In the genomic region with DNA sequence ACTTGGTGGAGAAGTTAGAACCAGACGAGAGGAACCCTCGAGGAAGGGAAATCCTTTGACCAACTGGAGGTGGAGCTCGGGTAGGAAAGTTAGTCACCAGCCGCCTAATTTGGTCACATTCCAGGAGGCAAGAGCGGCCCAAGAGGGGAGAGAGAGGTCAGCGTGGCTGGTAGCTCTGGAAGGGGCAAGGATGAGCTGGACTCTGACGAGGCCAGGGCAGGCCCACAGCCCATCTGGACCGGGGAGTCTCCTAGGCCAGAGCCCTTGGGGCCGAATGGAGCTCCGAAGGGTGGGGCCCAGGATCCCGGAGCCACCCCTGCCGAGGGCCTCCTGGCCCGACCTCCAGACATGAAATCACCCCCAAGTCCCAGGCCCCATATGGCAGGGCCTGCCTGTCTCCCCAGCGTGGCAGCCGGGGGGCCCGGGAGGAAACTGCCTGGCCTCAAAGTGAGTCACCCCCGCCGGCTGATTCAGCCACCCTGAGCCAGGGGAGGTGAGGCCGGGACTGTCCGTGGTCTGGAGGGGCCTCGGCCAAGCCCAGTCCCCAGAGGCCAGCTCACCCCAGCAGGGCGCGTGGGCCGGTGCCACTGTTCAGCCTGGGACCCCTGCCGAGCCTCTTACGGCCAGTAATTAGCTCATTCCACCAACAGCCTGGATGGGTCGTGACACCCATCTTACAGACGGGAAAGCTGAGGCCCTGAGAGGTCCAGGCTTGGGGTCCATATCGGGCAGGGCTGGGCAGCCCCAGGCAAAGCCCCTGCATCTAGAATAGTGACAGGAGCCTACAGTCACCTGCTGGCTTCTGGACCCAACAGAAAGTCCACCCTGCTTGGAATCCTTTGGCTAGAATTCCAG, we compare ENCODE assay signal across 9 cellular contexts. TPM values are rescaled to one million over a fixed set of nuclear protein-coding genes. Genes with fewer than 3 reads are reported as not detected.
DNase-seq lines count a peak whose midpoint lies in the region; ATAC-seq, FAIRE-seq and TF ChIP-seq lines count a peak whose summit lies in the region.
"Had no signal": no experiment of that assay in that cellular context is flagged by ENCODE, and none has a peak within 500 bp of the region (broad histone marks: within the 10 kb centered on the region; RNA-seq: fewer than 3 reads in every experiment).

No MANE protein-coding gene starts in this region.

- peak overlapping the region; percentile 35; the same call in 1 of the 2 replicates for H2BK5ac ChIP-seq in H1 (ENCODE audit: low read depth, low read length)

- no peak overlapping the region for H4K5ac ChIP-seq in H1 (ENCODE audit: insufficient read length, low read depth, low read length)

- H2AFZ ChIP-seq in H1 (ENCODE audit: low read length) = no peak overlapping the region

- peaks cover 35% of the 10 kb centered on the region for H3K4me1 ChIP-seq in Caco-2
- peaks cover 0 to 10% (median 5%) of the 10 kb centered on the region in 4 experiments; a peak in 3 of 7 replicates for H3K4me1 ChIP-seq in H1 (replicated peaks in 1 of 4; ENCODE audit: control insufficient read depth in 3 of 4, insufficient read depth in 4 of 4, low read length in 3 of 4)
- H3K4me1 ChIP-seq in upper lobe of right lung = peaks cover 12% of the 10 kb centered on the region
- no peaks in the 10 kb centered on the region for H3K4me1 ChIP-seq in CD4-positive, alpha-beta memory T cell (ENCODE audit: insufficient read depth, low read length)

- H3K4me1 Mint-ChIP-seq in Caco-2 (ENCODE audit: low read depth, unreplicated experiment) = peaks cover 34% of the 10 kb centered on the region
- peaks cover 6% of the 10 kb centered on the region for H3K4me1 Mint-ChIP-seq in neural crest cell
- H3K4me1 Mint-ChIP-seq in CD4-positive, alpha-beta memory T cell = no peaks in the 10 kb centered on the region

- H4K8ac ChIP-seq in H1 (ENCODE audit: extremely low read depth, insufficient read depth, low read length) = peak overlapping the region; percentile 57; the same call in 1 of the 2 replicates

- H3K9me3 Mint-ChIP-seq in Caco-2 (ENCODE audit: unreplicated experiment) (no peaks in the 10 kb centered on the region), neural crest cell (no peaks in the 10 kb centered on the region)
- peaks cover 0 to 6% (median 2%) of the 10 kb centered on the region in 8 donors for H3K9me3 Mint-ChIP-seq in CD4-positive, alpha-beta memory T cell

- no peak for TF ChIP-seq POLR2A in H1 (IDR thresholded peaks at IDR 0.05; ENCODE audit: control extremely low read depth in 1 of 2, low read depth in 2 of 2, low read length in 2 of 2)

- H3K27me3 ChIP-seq in Caco-2 (replicated peaks; ENCODE audit: control insufficient read depth, insufficient read depth, low read length) (no peaks in the 10 kb centered on the region), H1 (replicated peaks in 1 of 4; ENCODE audit: control insufficient read depth in 3 of 4, extremely low read depth in 1 of 4, insufficient read depth in 3 of 4, low read length in 3 of 4) (peaks cover 0 to 3% (median 0%) of the 10 kb centered on the region in 4 experiments; a peak in 1 of 7 replicates), upper lobe of right lung (no peaks in the 10 kb centered on the region)
- H3K27me3 ChIP-seq in CD4-positive, alpha-beta memory T cell (ENCODE audit: insufficient read depth, low read length) = no peaks in the 10 kb centered on the region

- H3K79me2 ChIP-seq in H1 (ENCODE audit: control insufficient read depth in 1 of 2, insufficient read depth in 2 of 2, low read length in 2 of 2) = no peaks in the 10 kb centered on the region

- no peak overlapping the region for H2BK20ac ChIP-seq in H1 (ENCODE audit: low read length)

- intact Hi-C loops in Caco-2 (cut with micrococcal nuclease; ENCODE audit: unreplicated experiment) (no loop called here), upper lobe of right lung (cut with DNase I) (no loop called here)
- intact Hi-C loops in CD4-positive, alpha-beta memory T cell (cut with micrococcal nuclease) = no loop called here

- no peak overlapping the region for H3K4me3 Mint-ChIP-seq in Caco-2 (ENCODE audit: unreplicated experiment)
- H3K4me3 Mint-ChIP-seq in neural crest cell = no peak overlapping the region
- no peak overlapping the region for H3K4me3 Mint-ChIP-seq in CD4-positive, alpha-beta memory T cell

- TF ChIP-seq CTCF in Caco-2 (IDR thresholded peaks at IDR 0.05; ENCODE audit: insufficient read depth in 1 of 2, low read depth in 1 of 2, low read length in 1 of 2, severe bottlenecking in 1 of 2, unreplicated experiment in 1 of 2) = no peak
- TF ChIP-seq CTCF in H1 (IDR thresholded peaks at IDR 0.05; ENCODE audit: control extremely low read depth in 1 of 3, insufficient read depth in 1 of 3, low read depth in 1 of 3, low read length in 3 of 3) = no peak
- TF ChIP-seq CTCF in neural crest cell (conservative IDR thresholded peaks at IDR 0.05) = no peak
- no peak for TF ChIP-seq CTCF in upper lobe of right lung (IDR thresholded peaks at IDR 0.05)

- no peak overlapping the region for H3K4me2 ChIP-seq in H1 (ENCODE audit: insufficient read depth in 1 of 2, low read depth in 2 of 2, low read length in 2 of 2)

- no peak for ATAC-seq in upper lobe of right lung

- DNase-seq in Caco-2 (no peak), H1 (ENCODE audit: low read depth in 1 of 2, low spot score in 2 of 2) (no peak), neural crest cell (ENCODE audit: low read depth, low spot score) (no peak), upper lobe of right lung (no peak), NCI-H446 (lab: John Stamatoyannopoulos, UW) (no peak), NCI-H1694 (lab: John Stamatoyannopoulos, UW) (no peak)
- no peak for DNase-seq in CD4-positive, alpha-beta memory T cell
- DNase-seq: activated CD4-positive, CD25-positive, alpha-beta regulatory T cell had no signal

- H3K4ac ChIP-seq in H1 (replicated peaks; ENCODE audit: insufficient read length, low read depth, low read length) = no peak overlapping the region

- no peak for FAIRE-seq in H1 (lab: Jason Lieb, UNC)

- 88% methylated on average over 21 of the region's 29 CpGs; no CpG with 5 or more reads in 1 of the 2 experiments for WGBS in H1 (ENCODE audit: extremely low coverage in 1 of 2, insufficient coverage in 1 of 2, insufficient read length in 1 of 2, insufficient replicate concordance in 2 of 2, low coverage in 1 of 2, low lambda C conversion rate in 2 of 2, missing lambda C conversion rate in 1 of 2), 2 experiments

- H3K9ac ChIP-seq in H1 (replicated peaks in 1 of 4; ENCODE audit: extremely low read depth in 1 of 4, low read depth in 3 of 4, low read length in 3 of 4) = no peak overlapping the region

- no TSS peak for BruUV-seq in Caco-2 (replicated peaks; lab: Mats Ljungman, UMichigan)

- no peaks in the 10 kb centered on the region for H3K23me2 ChIP-seq in H1 (ENCODE audit: low read depth, low read length)

- no peak overlapping the region; the same call in none of the 2 replicates for H3K18ac ChIP-seq in H1 (ENCODE audit: extremely low read depth, low read length)

- H3K14ac ChIP-seq in H1 (ENCODE audit: insufficient read length) = no peak overlapping the region

- no peak overlapping the region for H4K91ac ChIP-seq in H1 (replicated peaks; ENCODE audit: insufficient read length, low read length)

- no peak overlapping the region for H2AK5ac ChIP-seq in H1 (ENCODE audit: low read depth, low read length)

- H4K20me1 ChIP-seq in H1 (replicated peaks in 1 of 2; ENCODE audit: control insufficient read depth in 1 of 2, insufficient read depth in 2 of 2, low read length in 2 of 2) = no peaks in the 10 kb centered on the region

- no peaks in the 10 kb centered on the region for H3K27me3 Mint-ChIP-seq in Caco-2 (ENCODE audit: insufficient read depth, unreplicated experiment)
- no peaks in the 10 kb centered on the region for H3K27me3 Mint-ChIP-seq in neural crest cell (ENCODE audit: low read depth)
- no peaks in the 10 kb centered on the region for H3K27me3 Mint-ChIP-seq in CD4-positive, alpha-beta memory T cell

- no peak overlapping the region for H2BK120ac ChIP-seq in H1 (replicated peaks; ENCODE audit: low read depth, low read length)

- no peak for TF ChIP-seq EP300 in Ishikawa (IDR thresholded peaks at IDR 0.05; ENCODE audit: borderline replicate concordance)
- TF ChIP-seq EP300 in H1 (IDR thresholded peaks at IDR 0.05; ENCODE audit: borderline replicate concordance in 1 of 2, low read depth in 2 of 2, low read length in 2 of 2) = no peak

- H3K9me3 ChIP-seq in Caco-2 = no peaks in the 10 kb centered on the region
- peaks cover 0 to 3% of the 10 kb centered on the region in 2 experiments; a peak in 1 of 4 replicates for H3K9me3 ChIP-seq in H1 (ENCODE audit: insufficient read depth in 2 of 2, low read depth in 1 of 2, low read length in 1 of 2)
- no peaks in the 10 kb centered on the region for H3K9me3 ChIP-seq in upper lobe of right lung
- H3K9me3 ChIP-seq in CD4-positive, alpha-beta memory T cell (ENCODE audit: control insufficient read depth in 1 of 2, low read length in 2 of 2) = no peaks in the 10 kb centered on the region

- H3K36me3 ChIP-seq in Caco-2 (ENCODE audit: control insufficient read depth, insufficient read depth, low read length) (no peaks in the 10 kb centered on the region; the same call in none of the 2 replicates), H1 (ENCODE audit: control insufficient read depth in 2 of 4, insufficient read depth in 4 of 4, low read length in 3 of 4) (no peaks in the 10 kb centered on the region), upper lobe of right lung (no peaks in the 10 kb centered on the region)
- H3K36me3 ChIP-seq in CD4-positive, alpha-beta memory T cell (ENCODE audit: insufficient read depth, low read length) = no peaks in the 10 kb centered on the region

- POLR2A ChIA-PET in Caco-2 (lab: Charles Lee) (interaction anchor here (0.5 kb wide), 1 partner anchor 155 kb away, joined by 3 read pairs; no protein-coding TSS in a partner anchor), H1 (lab: Charles Lee; ENCODE audit: partially characterized antibody) (interaction anchor here (1.2 to 2.4 kb wide), 2 partner anchors 12 to 25 kb away, joined by 3 to 6 read pairs; no protein-coding TSS in a partner anchor)
- POLR2A ChIA-PET in CD4-positive, alpha-beta memory T cell (lab: Charles Lee; ENCODE audit: partially characterized antibody) = no interaction called here

- H3K27ac ChIP-seq in H1 (ENCODE audit: low read depth, low read length) (no peak overlapping the region), upper lobe of right lung (no peak overlapping the region)
- H3K27ac ChIP-seq in CD4-positive, alpha-beta memory T cell (ENCODE audit: low read depth, low read length) = no peak overlapping the region

- peaks cover 6% of the 10 kb centered on the region for H3K36me3 Mint-ChIP-seq in Caco-2 (ENCODE audit: insufficient read depth, unreplicated experiment)
- no peaks in the 10 kb centered on the region for H3K36me3 Mint-ChIP-seq in neural crest cell (ENCODE audit: low read depth)
- no peaks in the 10 kb centered on the region for H3K36me3 Mint-ChIP-seq in CD4-positive, alpha-beta memory T cell

- H3K27ac Mint-ChIP-seq in Caco-2 (ENCODE audit: unreplicated experiment) = peak overlapping the region; percentile 28
- peak overlapping the region; percentile 68 for H3K27ac Mint-ChIP-seq in neural crest cell (ENCODE audit: unreplicated experiment)
- no peak overlapping the region for H3K27ac Mint-ChIP-seq in CD4-positive, alpha-beta memory T cell

- H3K23ac ChIP-seq in H1 (ENCODE audit: insufficient read length) = no peak overlapping the region

- no peak overlapping the region for H2BK15ac ChIP-seq in H1 (ENCODE audit: low read length)

- H3K4me3 ChIP-seq in Caco-2 (ENCODE audit: low read depth, low read length) = no peak overlapping the region
- H3K4me3 ChIP-seq in H1 (ENCODE audit: extremely low read depth in 1 of 4, insufficient read depth in 2 of 4, low read depth in 3 of 4, low read length in 4 of 4) = no peak overlapping the region
- no peak overlapping the region for H3K4me3 ChIP-seq in upper lobe of right lung
- H3K4me3 ChIP-seq in CD4-positive, alpha-beta memory T cell (ENCODE audit: low read length in 2 of 2) = no peak overlapping the region

- no peak overlapping the region for H3K56ac ChIP-seq in H1 (replicated peaks; ENCODE audit: insufficient read length, low read depth, low read length)

- H2BK12ac ChIP-seq in H1 (ENCODE audit: low read depth, low read length) = no peak overlapping the region

- H3K79me1 ChIP-seq in H1 (ENCODE audit: low read depth, low read length) = no peaks in the 10 kb centered on the region

- CTCF ChIA-PET in Caco-2 (lab: Charles Lee) (no interaction called here), H1 (lab: Charles Lee; ENCODE audit: partially characterized antibody) (interaction anchor here (0.7 to 1.2 kb wide), 5 partner anchors 9 to 231 kb away, joined by 3 to 6 read pairs (median 4); no protein-coding TSS in a partner anchor)
- CTCF ChIA-PET in CD4-positive, alpha-beta memory T cell (lab: Charles Lee; ENCODE audit: partially characterized antibody) = no interaction called here

- TF ChIP-seq RAD21 in Ishikawa (IDR thresholded peaks at IDR 0.05; ENCODE audit: low read depth) (no peak; the same call in 1 of the 2 replicates), H1 (IDR thresholded peaks at IDR 0.05 in 1 of 2, conservative IDR thresholded peaks at IDR 0.05 in 1 of 2; ENCODE audit: low read depth in 2 of 2, low read length in 2 of 2) (no peak)

RNA-seq across cellular contexts. Expression of a gene that starts 23.5 kb away (rescaled TPM):
- total RNA-seq in Caco-2 (2022) = 76.8 and 78.5 TPM in 2 replicates
- total RNA-seq in H1 (2021; fragmentation: NEBNext Ultra II Directional; extraction: Animal tissue kit (Norgen Biotek cat#: 25700)) = 38.0 and 43.0 TPM in 2 replicates
- polyA plus RNA-seq in H1 (2011; rRNA removed) = 21.1 and 22.3 TPM in 2 replicates
- 18.1 TPM for polyA plus RNA-seq in H1 (2011; cell fraction: cytosol; rRNA removed)
- polyA plus RNA-seq in H1 (2011; cell fraction: nucleus; rRNA removed) = 42.6 TPM
- polyA plus RNA-seq in H1 (2012, experiment 1 of 2) = 42.0 to 59.5 TPM (median 51.8 TPM) in 4 replicates
- 33.3 TPM for polyA plus RNA-seq in H1 (2012, experiment 2 of 2)
- polyA plus RNA-seq in H1 (2013, experiment 1 of 2) = 34.8 TPM
- 38.8 TPM for polyA plus RNA-seq in H1 (2013, experiment 2 of 2)
- polyA minus RNA-seq in H1 (2011; rRNA and poly(A)+ RNA removed) = 46.5 and 53.1 TPM in 2 replicates
- polyA minus RNA-seq in H1 (2011; cell fraction: cytosol; rRNA and poly(A)+ RNA removed) = 78.2 TPM
- polyA minus RNA-seq in H1 (2011; cell fraction: nucleus; rRNA and poly(A)+ RNA removed) = 31.0 TPM
- 0.82 and 1.0 TPM in 2 replicates for total RNA-seq in neural crest cell
- 57.1 TPM for total RNA-seq in upper lobe of right lung
- under 1 TPM in 1 of 2 experiments, not detected in 1; 0.20 TPM for total RNA-seq in CD4-positive, alpha-beta memory T cell
- not detected for polyA plus RNA-seq in CD4-positive, alpha-beta memory T cell

Comparison
In these comparisons a context has a peak if more than half of its experiments do, and no peak if none do; other contexts are left out.
1. H3K27ac Mint-ChIP-seq: peak in Caco-2 (single experiment) and neural crest cell (single experiment); none in CD4-positive, alpha-beta memory T cell (0 of 7).
2. RNA of a gene that starts 23.5 kb away (total RNA-seq): 76.8 to 78.5 TPM in Caco-2, 57.1 TPM in upper lobe of right lung (single experiment) and 38.0 to 43.0 TPM in H1; 0.82 to 1.0 TPM in neural crest cell and 0.20 TPM in CD4-positive, alpha-beta memory T cell; every median in the first group is over 10 times any median in the second.